In genomic region chr11:43129329-43129728, GRCh38 we compare ENCODE assay signal across 5 cellular contexts.
"Had no signal": no experiment of that assay in that cellular context is flagged by ENCODE, and none has a peak within 500 bp of the region (broad histone marks: within the 10 kb centered on the region; RNA-seq: fewer than 3 reads in every experiment).

No MANE protein-coding gene starts in this region.

- H3K9ac ChIP-seq: GM23248 had no signal

- H3K4me3 ChIP-seq: GM23248, K562 had no signal

- H3K27ac ChIP-seq: GM23248 had no signal

- ATAC-seq: K562 had no signal

- H2AFZ ChIP-seq: GM23248 had no signal

- DNase-seq: GM23248, GOT3, H9, HCEC 1CT had no signal
